In genomic region chr3:139202226-139202958, GRCh38 we compare ENCODE assay signal across 7 cellular contexts.
DNase-seq lines count a peak whose midpoint lies in the region; ATAC-seq and TF ChIP-seq lines count a peak whose summit lies in the region.

No MANE protein-coding gene starts in this region.

- TF ChIP-seq POLR2A in ovary (IDR thresholded peaks at IDR 0.05) = no peak

- in situ Hi-C loops in GM13976 (cut with MboI; ENCODE audit: low sequenced_read_pairs, unreplicated experiment) (no loop called here), brain microvascular endothelial cell (cut with HindIII; ENCODE audit: low pct_ligation_motif_present, low sequenced_read_pairs) (no loop called here)

- no peak for TF ChIP-seq CTCF in GM13976 (IDR thresholded peaks at IDR 0.05; ENCODE audit: borderline replicate concordance, control extremely low read depth, extremely low read depth, insufficient read depth, missing control alignments)
- no peak for TF ChIP-seq CTCF in ovary (IDR thresholded peaks at IDR 0.05)
- TF ChIP-seq CTCF in brain microvascular endothelial cell (IDR thresholded peaks at IDR 0.05; ENCODE audit: low read depth, low read length, missing control alignments) = no peak

- peaks cover 10% of the 10 kb centered on the region for H3K4me1 ChIP-seq in ovary (ENCODE audit: insufficient read depth)

- no peak for TF ChIP-seq EP300 in ovary (IDR thresholded peaks at IDR 0.05)

- H3K36me3 ChIP-seq in ovary = no peaks in the 10 kb centered on the region
- H3K36me3 ChIP-seq in brain microvascular endothelial cell (replicated peaks) = no peaks in the 10 kb centered on the region

- 85 to 92% (median 87%) methylated on average over 5 of the region's 5 CpGs for WGBS in ovary, 3 donors

- ATAC-seq in HG02798 (IDR thresholded peaks at IDR 0.05; ENCODE audit: poor library complexity, unreplicated experiment) = peak; percentile 71
- no peak for ATAC-seq in HG02973 (IDR thresholded peaks at IDR 0.05; ENCODE audit: unreplicated experiment)

- H3K9me3 ChIP-seq in ovary = no peaks in the 10 kb centered on the region

- DNase-seq in GM13976 (ENCODE audit: low spot score) (peak; percentile 29), RPMI8226 (peak; percentile 42), iris pigment epithelial cell (ENCODE audit: low read depth) (peak; percentile 5), ovary (no peak), brain microvascular endothelial cell (no peak)

- no peak overlapping the region for H3K27ac ChIP-seq in ovary
- no peak overlapping the region for H3K27ac ChIP-seq in brain microvascular endothelial cell

- intact Hi-C loops in ovary (cut with DNase I) = no loop called here

- H3K27me3 ChIP-seq in ovary (no peaks in the 10 kb centered on the region), brain microvascular endothelial cell (replicated peaks) (no peaks in the 10 kb centered on the region)

- H3K4me3 ChIP-seq in ovary = no peak overlapping the region
- no peak overlapping the region for H3K4me3 ChIP-seq in brain microvascular endothelial cell (ENCODE audit: low read depth, low read length)

Comparison
In these comparisons a context has a peak if more than half of its experiments do, and no peak if none do; other contexts are left out.
1. DNase-seq: peak in GM13976 (single experiment), RPMI8226 (single experiment) and iris pigment epithelial cell (single experiment); none in ovary (0 of 5) and brain microvascular endothelial cell (single experiment).